In genomic region chr2:20446280-20446916, GRCh38 we compare ENCODE assay signal across 8 cellular contexts. TPM values are rescaled to one million over a fixed set of nuclear protein-coding genes. Genes with fewer than 3 reads are reported as not detected.
A peak's percentile ranks its signal among the peaks of the same experiment; 100 is the strongest.
DNase-seq lines count a peak whose midpoint lies in the region; TF ChIP-seq lines count a peak whose summit lies in the region.

No MANE protein-coding gene starts in this region.

- H3K9ac ChIP-seq in KMS-11 (peak overlapping the region; percentile 97; the same call in 1 of the 2 replicates), colonic mucosa (ENCODE audit: low read depth in 2 of 2, low read length in 2 of 2) (peak overlapping the region; percentile 75 to 84), muscle layer of colon (ENCODE audit: low read length) (peak overlapping the region; percentile 86)

- POLR2A ChIA-PET in A673 (lab: Charles Lee; ENCODE audit: low non-redundant PET) = interaction anchor here (0.5 to 1.6 kb wide), 9 partner anchors 9 to 196 kb away, joined by 3 to 8 read pairs (median 4); no protein-coding TSS in a partner anchor

- H2AFZ ChIP-seq in KMS-11 (ENCODE audit: low read depth) = peak overlapping the region; percentile 67

- H3K4me2 ChIP-seq in KMS-11 = peak overlapping the region; percentile 88

- H3K27ac ChIP-seq in A673 (ENCODE audit: low read depth, low read length, poor library complexity, severe bottlenecking) (peak overlapping the region; percentile 94), KMS-11 (no peak overlapping the region), colonic mucosa (peak overlapping the region; percentile 95), muscle layer of colon (ENCODE audit: low read depth, low read length) (peak overlapping the region; percentile 98)

- H3K4me1 ChIP-seq in A673 (ENCODE audit: insufficient read depth, low read length, poor library complexity, severe bottlenecking) (peaks cover 15% of the 10 kb centered on the region), KMS-11 (ENCODE audit: low read depth, poor library complexity, severe bottlenecking) (peaks cover 37% of the 10 kb centered on the region), colonic mucosa (no peaks in the 10 kb centered on the region), muscle layer of colon (ENCODE audit: insufficient read depth, low read length) (peaks cover 37% of the 10 kb centered on the region)

- H3K4me3 ChIP-seq in A673 (ENCODE audit: low read depth, low read length, poor library complexity, severe bottlenecking) (peak overlapping the region; percentile 81), KMS-11 (IDR thresholded peaks at IDR 0.05; ENCODE audit: insufficient read depth, low read depth, low read length) (no peak overlapping the region), colonic mucosa (peak overlapping the region; percentile 89), muscle layer of colon (ENCODE audit: low read depth in 1 of 2, low read length in 2 of 2) (peak overlapping the region; percentile 88 to 100)

- H3K36me3 ChIP-seq in A673 (ENCODE audit: insufficient read depth, low read length, poor library complexity, severe bottlenecking) (no peaks in the 10 kb centered on the region), KMS-11 (ENCODE audit: insufficient read depth) (no peaks in the 10 kb centered on the region), colonic mucosa (no peaks in the 10 kb centered on the region), muscle layer of colon (ENCODE audit: insufficient read depth, low read length) (peaks cover 27% of the 10 kb centered on the region)

- BruUV-seq in A673 (replicated peaks; lab: Mats Ljungman, UMichigan) = TSS peak; percentile 93

- H3K79me2 ChIP-seq in KMS-11 (ENCODE audit: insufficient read depth, low read depth) = peaks cover 13% of the 10 kb centered on the region

- H3K27me3 ChIP-seq in A673 (replicated peaks; ENCODE audit: insufficient read depth, low read depth, low read length, poor library complexity) (no peaks in the 10 kb centered on the region), KMS-11 (ENCODE audit: insufficient read depth, low read depth) (no peaks in the 10 kb centered on the region), colonic mucosa (no peaks in the 10 kb centered on the region), muscle layer of colon (ENCODE audit: control insufficient read depth in 1 of 2, insufficient read depth in 2 of 2, low read length in 2 of 2) (no peaks in the 10 kb centered on the region)

- intact Hi-C loops in A673 (cut with micrococcal nuclease; ENCODE audit: unreplicated experiment) = no loop called here
- intact Hi-C loops in colonic mucosa (cut with DNase I) = no loop called here

- DNase-seq in A673 (ENCODE audit: low spot score) = no peak
- no peak for DNase-seq in colonic mucosa
- DNase-seq in 8988T = no peak
- DNase-seq in effector CD4-positive, alpha-beta T cell = no peak
- DNase-seq in cerebellar cortex (ENCODE audit: low spot score) = no peak
- DNase-seq in stimulated activated naive CD4-positive, alpha-beta T cell treated with Interleukin-2 at 50 U/mL for 16 hours (lab: John Stamatoyannopoulos, UW) = no peak

- TF ChIP-seq CTCF in A673 (conservative IDR thresholded peaks at IDR 0.05; ENCODE audit: low read depth, low read length) (no peak), KMS-11 (conservative IDR thresholded peaks at IDR 0.05; ENCODE audit: low read depth, low read length) (no peak), colonic mucosa (IDR thresholded peaks at IDR 0.05) (no peak)

- CTCF ChIA-PET in A673 (lab: Charles Lee) = interaction anchor here (1.0 to 1.5 kb wide), 4 partner anchors 35 to 197 kb away, joined by 3 to 8 read pairs (median 6); no protein-coding TSS in a partner anchor

- H4K20me1 ChIP-seq in KMS-11 (ENCODE audit: insufficient read depth) = no peaks in the 10 kb centered on the region

- H3K9me3 ChIP-seq in A673 (ENCODE audit: low read depth, low read length, poor library complexity, severe bottlenecking) (no peaks in the 10 kb centered on the region), colonic mucosa (no peaks in the 10 kb centered on the region), muscle layer of colon (ENCODE audit: low read length) (no peaks in the 10 kb centered on the region)

RNA-seq across cellular contexts. Expression of gene RHOB, which starts 0.5 kb away (rescaled TPM):
- 24.1 and 31.5 TPM in 2 replicates for total RNA-seq in A673 (2021)
- 100 to 1,000 TPM in 1 of 2 donors, 10 to 100 TPM in 1; 77.5 to 165 TPM for total RNA-seq in colonic mucosa
